ENCODE assay signal across 8 cellular contexts in the genomic region with DNA sequence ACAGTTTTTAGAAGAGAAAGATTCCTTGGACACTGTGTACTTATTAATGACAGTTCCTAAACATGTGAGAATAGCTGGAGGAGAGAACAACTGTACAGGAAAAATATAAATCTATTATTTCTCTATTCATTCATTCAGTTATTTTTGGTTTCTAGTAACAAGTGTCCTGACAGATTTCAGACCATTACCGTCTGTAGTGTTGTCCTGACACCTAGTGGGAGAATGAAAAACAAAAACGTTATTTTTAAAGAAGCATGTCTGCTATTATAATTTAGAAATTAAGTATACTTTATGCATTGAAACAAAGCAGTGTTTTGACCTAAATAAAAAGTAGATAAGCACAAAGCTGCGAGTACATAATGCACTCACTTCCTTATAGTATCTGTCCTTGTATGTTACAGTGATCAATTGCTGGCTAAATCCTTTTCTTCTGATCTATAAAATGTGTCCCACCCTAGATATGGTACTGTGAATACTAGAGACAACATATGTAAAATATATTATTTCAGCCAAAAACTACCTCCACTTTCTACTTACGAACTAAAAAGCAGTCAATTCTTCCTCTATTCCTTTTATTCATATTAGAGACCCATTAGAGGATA.
DNase-seq lines count a peak whose midpoint lies in the region; ATAC-seq and TF ChIP-seq lines count a peak whose summit lies in the region.

No MANE protein-coding gene starts in this region.

- H3K4me3 ChIP-seq in AG09309 (ENCODE audit: control insufficient read depth, low read depth, low read length) (no peak overlapping the region), adrenal gland (no peak overlapping the region), hepatocyte (no peak overlapping the region), thyroid gland (replicated peaks in 1 of 3) (no peak overlapping the region)

- no peak for TF ChIP-seq POLR2A in adrenal gland (IDR thresholded peaks at IDR 0.05)
- no peak for TF ChIP-seq POLR2A in thyroid gland (IDR thresholded peaks at IDR 0.05)

- WGBS in adrenal gland, 4 donors, result 3 to 5% (median 4%) methylated on average over 4 of the region's 4 CpGs
- 8% methylated on average over 4 of the region's 4 CpGs for WGBS in hepatocyte (ENCODE audit: low lambda C conversion rate, missing lambda C conversion rate)
- WGBS in thyroid gland, 2 donors, result 3 to 6% methylated on average over 4 of the region's 4 CpGs

- H3K4me1 ChIP-seq in adrenal gland (replicated peaks in 1 of 2) (no peaks in the 10 kb centered on the region), hepatocyte (ENCODE audit: insufficient read depth) (no peaks in the 10 kb centered on the region), thyroid gland (no peaks in the 10 kb centered on the region)

- intact Hi-C loops in adrenal gland (cut with DNase I) (loop anchor here (5.0 to 10.0 kb wide), 4 partner anchors 578 to 741 kb away; a partner anchor contains a TSS), thyroid gland (cut with DNase I) (loop anchor here (5.0 to 10.0 kb wide), 2 partner anchors 626 to 728 kb away; no protein-coding TSS in a partner anchor)

- H4K20me1 ChIP-seq in hepatocyte (ENCODE audit: insufficient read depth, poor library complexity, severe bottlenecking), result no peaks in the 10 kb centered on the region

- DNase-seq in AG09309 (ENCODE audit: low read depth) (no peak), NCI-H128 (lab: John Stamatoyannopoulos, UW; ENCODE audit: unreplicated experiment) (peak; percentile 22), adrenal gland (no peak), hepatocyte (ENCODE audit: low spot score) (peak; percentile 57), thyroid gland (no peak)
- no peak for DNase-seq in activated CD4-positive, CD25-positive, alpha-beta regulatory T cell treated with anti-CD3 and anti-CD28 coated beads, Interleukin-2, amount 50 U/mL, for 72 hours

- H2AFZ ChIP-seq in hepatocyte, result no peak overlapping the region

- H3K9me2 ChIP-seq in hepatocyte (replicated peaks; ENCODE audit: insufficient read depth), result no peaks in the 10 kb centered on the region

- TF ChIP-seq CTCF in AG09309 (IDR thresholded peaks at IDR 0.05; ENCODE audit: control insufficient read depth, insufficient read depth, low read depth, low read length, missing control alignments), result peak; percentile 52
- peak; percentile 31 to 76 (median 64) for TF ChIP-seq CTCF in adrenal gland (IDR thresholded peaks at IDR 0.05)
- peak; percentile 82 for TF ChIP-seq CTCF in hepatocyte (IDR thresholded peaks at IDR 0.05; ENCODE audit: poor library complexity)
- peak in 5 of 6 experiments; percentile 21 to 78 (median 58) for TF ChIP-seq CTCF in thyroid gland (IDR thresholded peaks at IDR 0.05)

- H3K27me3 ChIP-seq in adrenal gland (peaks cover 2% of the 10 kb centered on the region), hepatocyte (peaks cover 6% of the 10 kb centered on the region), thyroid gland (no peaks in the 10 kb centered on the region)

- no peaks in the 10 kb centered on the region for H3K79me2 ChIP-seq in hepatocyte

- no peak overlapping the region for H3K4me2 ChIP-seq in hepatocyte

- no peaks in the 10 kb centered on the region for H3K9me3 ChIP-seq in adrenal gland (replicated peaks in 1 of 3)
- H3K9me3 ChIP-seq in hepatocyte (ENCODE audit: low read depth), result no peaks in the 10 kb centered on the region
- H3K9me3 ChIP-seq in thyroid gland, result no peaks in the 10 kb centered on the region

- no peak overlapping the region for H3K27ac ChIP-seq in adrenal gland
- H3K27ac ChIP-seq in hepatocyte, result no peak overlapping the region
- no peak overlapping the region for H3K27ac ChIP-seq in thyroid gland

- H3K36me3 ChIP-seq in adrenal gland (replicated peaks in 1 of 2) (no peaks in the 10 kb centered on the region), hepatocyte (replicated peaks; ENCODE audit: insufficient read depth, low read depth) (no peaks in the 10 kb centered on the region), thyroid gland (no peaks in the 10 kb centered on the region)

- ATAC-seq in GM18861 (IDR thresholded peaks at IDR 0.05; ENCODE audit: unreplicated experiment) (peak; percentile 59), HG02981 (IDR thresholded peaks at IDR 0.05; ENCODE audit: unreplicated experiment) (no peak)

Comparison
In these comparisons a context has a peak if more than half of its experiments do, and no peak if none do; other contexts are left out.
1. DNase-seq: peak in NCI-H128 (single experiment) and hepatocyte (single experiment); none in AG09309 (single experiment), adrenal gland (0 of 7), thyroid gland (0 of 2) and activated CD4-positive, CD25-positive, alpha-beta regulatory T cell treated with anti-CD3 and anti-CD28 coated beads, Interleukin-2, amount 50 U/mL, for 72 hours (single experiment).
2. Peak in every context shown above with its lines, with median percentiles within 50 percentile points of each other: CTCF ChIP-seq.